In the genomic region with DNA sequence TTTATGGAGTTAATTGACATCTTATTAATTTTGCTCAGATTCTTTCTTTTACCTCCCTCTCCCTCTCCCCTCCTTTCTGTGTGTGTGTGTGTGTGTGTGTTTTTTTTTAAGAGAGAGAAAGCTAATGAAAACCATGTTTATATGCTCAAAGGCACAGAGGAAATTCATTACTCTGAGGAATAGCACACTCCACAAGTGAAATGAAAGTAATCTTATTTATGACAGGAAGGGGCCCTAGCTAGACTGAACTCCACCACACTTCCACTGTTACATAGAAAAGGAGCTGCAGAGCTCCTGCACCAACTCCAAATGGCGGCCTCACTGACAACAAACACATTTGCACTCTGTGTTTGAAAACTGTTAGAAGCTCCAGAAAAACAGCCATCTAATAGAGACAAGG, we compare ENCODE assay signal across 10 cellular contexts.
DNase-seq lines count a peak whose midpoint lies in the region; ATAC-seq, FAIRE-seq and TF ChIP-seq lines count a peak whose summit lies in the region.
"Had no signal": no experiment of that assay in that cellular context is flagged by ENCODE, and none has a peak within 500 bp of the region (broad histone marks: within the 10 kb centered on the region; RNA-seq: fewer than 3 reads in every experiment).

No MANE protein-coding gene starts in this region.

- no peak overlapping the region for H3K9ac ChIP-seq in astrocyte (ENCODE audit: low read length)

- H3K27me3 Mint-ChIP-seq in activated naive CD4-positive, alpha-beta T cell treated with anti-CD3 and anti-CD28 coated beads for 36 hours (ENCODE audit: low read depth), result no peaks in the 10 kb centered on the region
- no peaks in the 10 kb centered on the region for H3K27me3 Mint-ChIP-seq in astrocyte (ENCODE audit: low read depth, unreplicated experiment)
- H3K27me3 Mint-ChIP-seq in stimulated activated memory B cell treated with anti-CD40 and anti-IgM and Interleukin-4, amounts not matched to agents 10 μg/mL and 1 μg/mL and 100 μg/mL, for 72 hours, result no peaks in the 10 kb centered on the region

- H3K4me3 Mint-ChIP-seq in activated naive CD4-positive, alpha-beta T cell treated with anti-CD3 and anti-CD28 coated beads for 36 hours, result peak overlapping the region; percentile 25
- no peak overlapping the region for H3K4me3 Mint-ChIP-seq in astrocyte (ENCODE audit: unreplicated experiment)
- H3K4me3 Mint-ChIP-seq in stimulated activated memory B cell treated with anti-CD40 and anti-IgM and Interleukin-4, amounts not matched to agents 10 μg/mL and 1 μg/mL and 100 μg/mL, for 72 hours, result no peak overlapping the region

- CTCF ChIA-PET in activated naive CD4-positive, alpha-beta T cell treated with anti-CD3 and anti-CD28 coated beads for 36 hours (lab: Charles Lee), result interaction anchor here (0.7 to 0.8 kb wide), 2 partner anchors 12 to 31 kb away, joined by 3 read pairs; no protein-coding TSS in a partner anchor

- H3K4me2 ChIP-seq in astrocyte (ENCODE audit: low read length), result no peak overlapping the region

- no peak overlapping the region for H2AFZ ChIP-seq in astrocyte (ENCODE audit: low read depth, low read length)

- no peak overlapping the region for H3K4me3 ChIP-seq in astrocyte (ENCODE audit: insufficient read depth, low read depth, low read length)
- H3K4me3 ChIP-seq: lung, thoracic aorta had no signal

- peaks cover 42% of the 10 kb centered on the region for H3K4me1 Mint-ChIP-seq in activated naive CD4-positive, alpha-beta T cell treated with anti-CD3 and anti-CD28 coated beads for 36 hours (ENCODE audit: low read depth)
- H3K4me1 Mint-ChIP-seq in astrocyte (ENCODE audit: low read depth, unreplicated experiment), result peaks cover 40% of the 10 kb centered on the region
- peaks cover 17% of the 10 kb centered on the region for H3K4me1 Mint-ChIP-seq in stimulated activated memory B cell treated with anti-CD40 and anti-IgM and Interleukin-4, amounts not matched to agents 10 μg/mL and 1 μg/mL and 100 μg/mL, for 72 hours

- peaks cover 5% of the 10 kb centered on the region for H3K36me3 Mint-ChIP-seq in activated naive CD4-positive, alpha-beta T cell treated with anti-CD3 and anti-CD28 coated beads for 36 hours (ENCODE audit: low read depth)
- no peaks in the 10 kb centered on the region for H3K36me3 Mint-ChIP-seq in astrocyte (ENCODE audit: low read depth, unreplicated experiment)
- H3K36me3 Mint-ChIP-seq in stimulated activated memory B cell treated with anti-CD40 and anti-IgM and Interleukin-4, amounts not matched to agents 10 μg/mL and 1 μg/mL and 100 μg/mL, for 72 hours, result peaks cover 49% of the 10 kb centered on the region

- peak; percentile 74 for ATAC-seq in HG03135 (IDR thresholded peaks at IDR 0.05; ENCODE audit: unreplicated experiment)
- ATAC-seq in stimulated activated memory B cell treated with anti-CD40 and anti-IgM and Interleukin-4, amounts not matched to agents 10 μg/mL and 1 μg/mL and 100 μg/mL, for 72 hours, result no peak
- ATAC-seq in HG02571 (IDR thresholded peaks at IDR 0.05; ENCODE audit: unreplicated experiment), result no peak

- H3K27me3 ChIP-seq in astrocyte (ENCODE audit: insufficient read depth, low read length), result no peaks in the 10 kb centered on the region

- no peaks in the 10 kb centered on the region for H3K9me3 ChIP-seq in astrocyte (ENCODE audit: insufficient read depth, low read depth, low read length)
- H3K9me3 ChIP-seq: thoracic aorta had no signal

- H3K79me2 ChIP-seq in astrocyte (ENCODE audit: insufficient read depth, low read length), result no peaks in the 10 kb centered on the region

- no peaks in the 10 kb centered on the region for H4K20me1 ChIP-seq in astrocyte (ENCODE audit: insufficient read depth, low read length)

- no peaks in the 10 kb centered on the region for H3K9me3 Mint-ChIP-seq in activated naive CD4-positive, alpha-beta T cell treated with anti-CD3 and anti-CD28 coated beads for 36 hours
- H3K9me3 Mint-ChIP-seq in astrocyte (ENCODE audit: unreplicated experiment), result no peaks in the 10 kb centered on the region
- peaks cover 2% of the 10 kb centered on the region for H3K9me3 Mint-ChIP-seq in stimulated activated memory B cell treated with anti-CD40 and anti-IgM and Interleukin-4, amounts not matched to agents 10 μg/mL and 1 μg/mL and 100 μg/mL, for 72 hours

- intact Hi-C loops in activated naive CD4-positive, alpha-beta T cell treated with anti-CD3 and anti-CD28 coated beads for 36 hours (cut with micrococcal nuclease), result loop anchor here (5.0 to 10.0 kb wide), 4 partner anchors 365 to 922 kb away; a partner anchor contains a TSS

- peaks cover 16% of the 10 kb centered on the region for H3K4me1 ChIP-seq in astrocyte (ENCODE audit: insufficient read depth, low read length)

- no peak for TF ChIP-seq CTCF in astrocyte (IDR thresholded peaks at IDR 0.05; ENCODE audit: insufficient read depth, low read depth, low read length)

- no peaks in the 10 kb centered on the region for H3K36me3 ChIP-seq in astrocyte (ENCODE audit: insufficient read depth, low read length)
- H3K36me3 ChIP-seq: thoracic aorta had no signal

- DNase-seq in activated naive CD4-positive, alpha-beta T cell treated with anti-CD3 and anti-CD28 coated beads for 36 hours, result peak; percentile 38
- DNase-seq in activated naive CD4-positive, alpha-beta T cell treated with Interleukin-2 at 50 U/mL for 16 hours, result no peak
- DNase-seq in astrocyte (ENCODE audit: low read depth) (no peak), NCI-H2227 (lab: John Stamatoyannopoulos, UW; ENCODE audit: unreplicated experiment) (no peak)
- no peak for DNase-seq in stimulated activated CD4-positive, alpha-beta T cell treated with anti-CD3 and anti-CD28 coated beads, Interleukin-4, amount 100 ng/mL, for 24 hours

- peak overlapping the region; percentile 38 for H3K27ac Mint-ChIP-seq in activated naive CD4-positive, alpha-beta T cell treated with anti-CD3 and anti-CD28 coated beads for 36 hours
- H3K27ac Mint-ChIP-seq in astrocyte (ENCODE audit: unreplicated experiment), result no peak overlapping the region
- H3K27ac Mint-ChIP-seq in stimulated activated memory B cell treated with anti-CD40 and anti-IgM and Interleukin-4, amounts not matched to agents 10 μg/mL and 1 μg/mL and 100 μg/mL, for 72 hours, result peak overlapping the region; percentile 44

- no peak overlapping the region for H3K27ac ChIP-seq in astrocyte (ENCODE audit: low read depth, low read length)

- peak; percentile 5 for FAIRE-seq in astrocyte (lab: Jason Lieb, UNC)
